8 cellular contexts compared by ENCODE assay signal in genomic region chr15:66498501-66499386, GRCh38. TPM values are rescaled to one million over a fixed set of nuclear protein-coding genes. Genes with fewer than 3 reads are reported as not detected.
DNase-seq lines count a peak whose midpoint lies in the region; ATAC-seq and TF ChIP-seq lines count a peak whose summit lies in the region.

No MANE protein-coding gene starts in this region.

- CTCF ChIA-PET in CD8-positive, alpha-beta T cell (lab: Charles Lee) = interaction anchor here (0.7 to 5.4 kb wide), 33 partner anchors 9 to 247 kb away, joined by 3 to 71 read pairs (median 4); partner anchors contain the start of genes DIS3L and MAP2K1
- CTCF ChIA-PET in activated CD4-positive, alpha-beta memory T cell treated with anti-CD3 and anti-CD28 coated beads for 36 hours (lab: Charles Lee) = interaction anchor here (0.7 to 5.1 kb wide), 15 partner anchors 9 to 630 kb away, joined by 3 to 74 read pairs (median 5); partner anchors contain the start of genes MAP2K1, RAB11A and TIPIN

- POLR2A ChIA-PET in CD8-positive, alpha-beta T cell (lab: Charles Lee) = interaction anchor here (0.6 to 4.7 kb wide), 7 partner anchors 9 to 205 kb away, joined by 3 to 63 read pairs (median 4); partner anchors contain the start of genes MAP2K1 and TIPIN
- POLR2A ChIA-PET in activated CD4-positive, alpha-beta memory T cell treated with anti-CD3 and anti-CD28 coated beads for 36 hours (lab: Charles Lee) = interaction anchor here (1.0 to 5.2 kb wide), 5 partner anchors 10 to 207 kb away, joined by 3 to 48 read pairs (median 5); partner anchors contain the start of genes MAP2K1 and TIPIN

- H3K4me3 ChIP-seq in CD8-positive, alpha-beta T cell (ENCODE audit: low read depth, low read length) = no peak overlapping the region
- no peak overlapping the region for H3K4me3 ChIP-seq in testis

- H3K9me3 ChIP-seq in CD8-positive, alpha-beta T cell (ENCODE audit: low read length) = no peaks in the 10 kb centered on the region
- H3K9me3 ChIP-seq in testis = no peaks in the 10 kb centered on the region

- intact Hi-C loops in CD8-positive, alpha-beta T cell (cut with DNase I, micrococcal nuclease) = loop anchor here (5.0 to 10.0 kb wide), 3 partner anchors 966 to 1366 kb away; partner anchors contain the start of genes CLPX (in 1 of the 2), HACD3 (in 1 of the 2) and PDCD7 (in 1 of the 2)
- intact Hi-C loops in activated CD4-positive, alpha-beta memory T cell treated with anti-CD3 and anti-CD28 coated beads for 36 hours (cut with micrococcal nuclease) = loop anchor here (2.0 to 5.0 kb wide), 3 partner anchors 126 to 246 kb away; partner anchors contain the start of genes DIS3L and MEGF11
- intact Hi-C loops in testis (cut with DNase I; ENCODE audit: low total_unique reads) = loop anchor here (5.0 kb wide), 1 partner anchor 111 kb away; the partner anchor contains the start of gene MAP2K1

- no peaks in the 10 kb centered on the region for H3K9me3 Mint-ChIP-seq in CD8-positive, alpha-beta T cell
- no peaks in the 10 kb centered on the region for H3K9me3 Mint-ChIP-seq in activated CD4-positive, alpha-beta memory T cell treated with anti-CD3 and anti-CD28 coated beads for 36 hours

- peaks cover 84% of the 10 kb centered on the region for H3K36me3 Mint-ChIP-seq in CD8-positive, alpha-beta T cell
- peaks cover 85% of the 10 kb centered on the region for H3K36me3 Mint-ChIP-seq in activated CD4-positive, alpha-beta memory T cell treated with anti-CD3 and anti-CD28 coated beads for 36 hours

- no peak overlapping the region for H3K27ac ChIP-seq in CD8-positive, alpha-beta T cell (ENCODE audit: low read depth, low read length)
- H3K27ac ChIP-seq in testis = peak overlapping the region; percentile 28 to 77

- H3K4me1 Mint-ChIP-seq in CD8-positive, alpha-beta T cell (ENCODE audit: low read depth) = peaks cover 65% of the 10 kb centered on the region
- H3K4me1 Mint-ChIP-seq in activated CD4-positive, alpha-beta memory T cell treated with anti-CD3 and anti-CD28 coated beads for 36 hours (ENCODE audit: low read depth) = peaks cover 65% of the 10 kb centered on the region

- TF ChIP-seq CTCF in CD8-positive, alpha-beta T cell (IDR thresholded peaks at IDR 0.05) = peak; percentile 45
- TF ChIP-seq CTCF in testis (IDR thresholded peaks at IDR 0.05) = peak; percentile 28 to 38 (median 30)

- no peaks in the 10 kb centered on the region for H3K27me3 ChIP-seq in CD8-positive, alpha-beta T cell (ENCODE audit: insufficient read depth, low read length)
- H3K27me3 ChIP-seq in testis = no peaks in the 10 kb centered on the region

- H3K36me3 ChIP-seq in CD8-positive, alpha-beta T cell (ENCODE audit: insufficient read depth, low read length) = peaks cover 57% of the 10 kb centered on the region
- H3K36me3 ChIP-seq in testis (ENCODE audit: low read depth, missing control alignments) = no peaks in the 10 kb centered on the region

- WGBS in testis, 2 donors = 56 to 63% methylated on average over 3 of the region's 3 CpGs

- peak overlapping the region; percentile 97 for H3K27ac Mint-ChIP-seq in CD8-positive, alpha-beta T cell
- H3K27ac Mint-ChIP-seq in activated CD4-positive, alpha-beta memory T cell treated with anti-CD3 and anti-CD28 coated beads for 36 hours = peak overlapping the region; percentile 92

- H3K27me3 Mint-ChIP-seq in CD8-positive, alpha-beta T cell (ENCODE audit: low read depth) = no peaks in the 10 kb centered on the region
- H3K27me3 Mint-ChIP-seq in activated CD4-positive, alpha-beta memory T cell treated with anti-CD3 and anti-CD28 coated beads for 36 hours = no peaks in the 10 kb centered on the region

- peak overlapping the region; percentile 96 for H3K4me3 Mint-ChIP-seq in CD8-positive, alpha-beta T cell
- H3K4me3 Mint-ChIP-seq in activated CD4-positive, alpha-beta memory T cell treated with anti-CD3 and anti-CD28 coated beads for 36 hours = no peak overlapping the region

- ATAC-seq in CD8-positive, alpha-beta T cell = no peak
- no peak for ATAC-seq in GM19467 (IDR thresholded peaks at IDR 0.05; ENCODE audit: unreplicated experiment)

- peaks cover 42% of the 10 kb centered on the region for H3K4me1 ChIP-seq in CD8-positive, alpha-beta T cell (ENCODE audit: insufficient read depth, low read length)
- H3K4me1 ChIP-seq in testis = peaks cover 22% of the 10 kb centered on the region

- DNase-seq in CD8-positive, alpha-beta T cell = no peak
- peak; percentile 41 for DNase-seq in HT1080 (ENCODE audit: low read depth)
- no peak for DNase-seq in activated CD4-positive, alpha-beta memory T cell treated with anti-CD3 and anti-CD28 coated beads for 36 hours
- DNase-seq in germinal center (ENCODE audit: low spot score) = peak; percentile 30
- DNase-seq in testis = peak; percentile 8
- no peak for DNase-seq in HK-2 (ENCODE audit: unreplicated experiment)
- DNase-seq in DMS153 treated with DMSO at 0.1 percent for 48 hours (lab: John Stamatoyannopoulos, UW; ENCODE audit: unreplicated experiment) = no peak

- no peak for TF ChIP-seq POLR2A in testis (IDR thresholded peaks at IDR 0.05)

RNA-seq across cellular contexts. Expression of gene SNAPC5, which starts 1.2 kb away (rescaled TPM):
- 10 to 100 TPM; 22.3 to 25.3 TPM for total RNA-seq in CD8-positive, alpha-beta T cell
- total RNA-seq in HT1080 (2014; rRNA removed; shearing (Covaris generic)) = 15.6 and 19.4 TPM in 2 replicates
- 31.2 and 34.0 TPM in 2 replicates for polyA plus RNA-seq in HT1080 (2015; cell fraction: cytosol; rRNA removed)
- 9.8 and 10.4 TPM in 2 replicates for polyA plus RNA-seq in HT1080 (2015; cell fraction: nucleus; rRNA removed)
- 10 to 100 TPM; 23.4 to 25.3 TPM for total RNA-seq in activated CD4-positive, alpha-beta memory T cell treated with anti-CD3 and anti-CD28 coated beads for 36 hours
- 10 to 100 TPM; 30.7 to 45.4 TPM for total RNA-seq in testis
- 73.9 TPM for polyA plus RNA-seq in testis (ENCODE audit: insufficient read depth, low read depth, low replicate concordance)

RNA-seq across cellular contexts. Expression of gene RPL4, which starts 5.9 kb away (rescaled TPM):
- total RNA-seq in CD8-positive, alpha-beta T cell = 1,000 to 10,000 TPM; 4,516 to 4,651 TPM
- 5,680 and 5,951 TPM in 2 replicates for total RNA-seq in HT1080 (2014; rRNA removed; shearing (Covaris generic))
- polyA plus RNA-seq in HT1080 (2015; cell fraction: cytosol; rRNA removed) = 7,000 and 9,465 TPM in 2 replicates
- 3,132 and 3,481 TPM in 2 replicates for polyA plus RNA-seq in HT1080 (2015; cell fraction: nucleus; rRNA removed)
- 1,000 to 10,000 TPM; 5,151 to 5,211 TPM for total RNA-seq in activated CD4-positive, alpha-beta memory T cell treated with anti-CD3 and anti-CD28 coated beads for 36 hours
- total RNA-seq in testis = 1,000 to 10,000 TPM in 1 of 2 donors, 100 to 1,000 TPM in 1; 957 to 1,935 TPM
- 1,584 TPM for polyA plus RNA-seq in testis (ENCODE audit: insufficient read depth, low read depth, low replicate concordance)

RNA-seq across cellular contexts. Expression of gene ZWILCH, which starts 6.4 kb away (rescaled TPM):
- total RNA-seq in CD8-positive, alpha-beta T cell = 1 to 10 TPM; 7.9 to 8.5 TPM
- 56.8 and 57.3 TPM in 2 replicates for total RNA-seq in HT1080 (2014; rRNA removed; shearing (Covaris generic))
- polyA plus RNA-seq in HT1080 (2015; cell fraction: cytosol; rRNA removed) = 48.0 and 49.7 TPM in 2 replicates
- polyA plus RNA-seq in HT1080 (2015; cell fraction: nucleus; rRNA removed) = 52.0 and 61.4 TPM in 2 replicates
- 10 to 100 TPM; 29.6 to 31.1 TPM for total RNA-seq in activated CD4-positive, alpha-beta memory T cell treated with anti-CD3 and anti-CD28 coated beads for 36 hours
- total RNA-seq in testis = 10 to 100 TPM; 35.1 to 41.7 TPM
- 77.5 TPM for polyA plus RNA-seq in testis (ENCODE audit: insufficient read depth, low read depth, low replicate concordance)

Comparison
In these comparisons a context has a peak if more than half of its experiments do, and no peak if none do; other contexts are left out.
1. DNase-seq: peak in HT1080 (single experiment), germinal center (single experiment) and testis (single experiment); none in CD8-positive, alpha-beta T cell (0 of 7), activated CD4-positive, alpha-beta memory T cell treated with anti-CD3 and anti-CD28 coated beads for 36 hours (single experiment), HK-2 (single experiment) and DMS153 treated with DMSO at 0.1 percent for 48 hours (single experiment).